20 cellular contexts compared by ENCODE assay signal in the genomic region with DNA sequence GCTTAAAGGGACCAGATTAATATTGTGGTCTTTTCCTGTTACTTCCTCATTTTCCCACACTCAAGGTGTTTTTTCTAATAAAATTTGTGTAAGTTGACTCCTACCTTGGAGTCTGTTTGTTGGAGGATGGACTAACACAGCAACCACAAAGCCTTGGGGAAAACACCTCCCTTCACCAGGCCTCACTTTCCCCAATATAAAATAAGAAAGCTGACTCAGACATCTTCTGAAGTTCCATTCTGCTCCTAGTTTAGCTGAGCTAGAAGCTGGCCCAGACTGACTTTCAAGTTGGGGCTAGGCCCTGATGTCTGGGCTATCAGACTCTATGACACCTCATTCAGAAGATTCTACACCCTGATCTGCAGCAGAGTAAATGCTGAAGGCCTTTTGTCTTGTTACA.
DNase-seq lines count a peak whose midpoint lies in the region; ATAC-seq and TF ChIP-seq lines count a peak whose summit lies in the region.
"Had no signal": no experiment of that assay in that cellular context is flagged by ENCODE, and none has a peak within 500 bp of the region (broad histone marks: within the 10 kb centered on the region; RNA-seq: fewer than 3 reads in every experiment).

No MANE protein-coding gene starts in this region.

- H3K4me3 Mint-ChIP-seq in stimulated activated naive CD8-positive, alpha-beta T cell treated with anti-CD3 and anti-CD28 coated beads, Interleukin-15, amount 100 ng/mL, for 72 hours = no peak overlapping the region
- H3K4me3 Mint-ChIP-seq: B cell, IgD-negative memory B cell, T-cell had no signal

- H3K36me3 ChIP-seq in MM.1S (replicated peaks; ENCODE audit: insufficient read depth, low read length) = no peaks in the 10 kb centered on the region
- H3K36me3 ChIP-seq: Peyer's patch, SJCRH30 had no signal

- H3K9me2 ChIP-seq in MM.1S (replicated peaks; ENCODE audit: insufficient read depth, low read length) = no peaks in the 10 kb centered on the region

- no peak overlapping the region for H3K27ac Mint-ChIP-seq in stimulated activated naive CD8-positive, alpha-beta T cell treated with anti-CD3 and anti-CD28 coated beads, Interleukin-15, amount 100 ng/mL, for 72 hours
- H3K27ac Mint-ChIP-seq: B cell, IgD-negative memory B cell, T-cell had no signal

- H3F3A ChIP-seq in MM.1S (ENCODE audit: insufficient read depth, low read length) = peaks cover 13% of the 10 kb centered on the region

- no peaks in the 10 kb centered on the region for H3K27me3 ChIP-seq in MM.1S (replicated peaks; ENCODE audit: insufficient read depth, low read length)
- H3K27me3 ChIP-seq: Peyer's patch, SJCRH30 had no signal

- H2AFZ ChIP-seq in MM.1S (ENCODE audit: low read length) = no peak overlapping the region

- ATAC-seq in stimulated activated naive CD8-positive, alpha-beta T cell treated with anti-CD3 and anti-CD28 coated beads, Interleukin-15, amount 100 ng/mL, for 72 hours = peak; percentile 26
- ATAC-seq in stimulated activated naive CD8-positive, alpha-beta T cell treated with anti-CD3 and anti-CD28 coated beads, Interleukin-15, Interleukin-2, amounts not matched to agents 100 U/mL and 50 U/mL, for 24 hours = no peak
- ATAC-seq in HG02885 (IDR thresholded peaks at IDR 0.05; ENCODE audit: poor library complexity, unreplicated experiment) = peak; percentile 45
- no peak for ATAC-seq in GM18873 (IDR thresholded peaks at IDR 0.05; ENCODE audit: low FRiP score, unreplicated experiment)
- ATAC-seq: T-cell had no signal

- no peaks in the 10 kb centered on the region for H4K20me1 ChIP-seq in MM.1S (ENCODE audit: insufficient read depth, low read length)

- H3K4me1 Mint-ChIP-seq in stimulated activated naive CD8-positive, alpha-beta T cell treated with anti-CD3 and anti-CD28 coated beads, Interleukin-15, amount 100 ng/mL, for 72 hours = no peaks in the 10 kb centered on the region
- H3K4me1 Mint-ChIP-seq: B cell, IgD-negative memory B cell, T-cell had no signal

- DNase-seq in stimulated activated naive CD8-positive, alpha-beta T cell treated with anti-CD3 and anti-CD28 coated beads, Interleukin-15, amount 100 ng/mL, for 72 hours = no peak
- DNase-seq in stimulated activated naive CD8-positive, alpha-beta T cell treated with anti-CD3 and anti-CD28 coated beads, Interleukin-15, Interleukin-2, amounts not matched to agents 100 U/mL and 50 U/mL, for 24 hours = no peak
- DNase-seq in MM.1S (peak; percentile 79), NCI-H2227 (lab: John Stamatoyannopoulos, UW; ENCODE audit: unreplicated experiment) (no peak), iPS-NIHi11 (ENCODE audit: low spot score) (no peak)
- DNase-seq: EL, H7, NCI-H1092 treated with DMSO at 0.1 percent for 48 hours, NCI-H146, NCI-H2029 treated with DMSO at 0.1 percent for 48 hours, NCI-H345, NCI-H524, NCI-H774, Peyer's patch, SJCRH30, T-cell had no signal

- peaks cover 17 to 23% of the 10 kb centered on the region in 2 donors for H3K9me3 Mint-ChIP-seq in stimulated activated naive CD8-positive, alpha-beta T cell treated with anti-CD3 and anti-CD28 coated beads, Interleukin-15, amount 100 ng/mL, for 72 hours

- no peak overlapping the region for H3K4me2 ChIP-seq in MM.1S (ENCODE audit: low read depth, low read length)

- H3K27ac ChIP-seq in MM.1S (ENCODE audit: low read length) = peak overlapping the region; percentile 8; the same call in 1 of the 2 replicates
- H3K27ac ChIP-seq: Peyer's patch, SJCRH30 had no signal

- H3K4me1 ChIP-seq in MM.1S (ENCODE audit: low read length) = peaks cover 34% of the 10 kb centered on the region
- H3K4me1 ChIP-seq: Peyer's patch, SJCRH30 had no signal

- H3K79me2 ChIP-seq in MM.1S (ENCODE audit: low read length) = no peaks in the 10 kb centered on the region

- TF ChIP-seq CTCF in MM.1S (IDR thresholded peaks at IDR 0.05; ENCODE audit: low read length) = no peak

- H3K9me3 ChIP-seq in MM.1S (replicated peaks; ENCODE audit: insufficient read depth, low read length) = no peaks in the 10 kb centered on the region
- H3K9me3 ChIP-seq: Peyer's patch had no signal

- H3K27me3 Mint-ChIP-seq in stimulated activated naive CD8-positive, alpha-beta T cell treated with anti-CD3 and anti-CD28 coated beads, Interleukin-15, amount 100 ng/mL, for 72 hours = peaks cover 46% of the 10 kb centered on the region

- no peak overlapping the region for H3K4me3 ChIP-seq in MM.1S (ENCODE audit: low read length)
- H3K4me3 ChIP-seq: Peyer's patch, SJCRH30 had no signal

- H3K9ac ChIP-seq in MM.1S (ENCODE audit: low read length) = no peak overlapping the region

Comparison
In these comparisons a context has a peak if more than half of its experiments do, and no peak if none do; other contexts are left out.
1. ATAC-seq: peak in stimulated activated naive CD8-positive, alpha-beta T cell treated with anti-CD3 and anti-CD28 coated beads, Interleukin-15, amount 100 ng/mL, for 72 hours (single experiment) and HG02885 (single experiment); none in stimulated activated naive CD8-positive, alpha-beta T cell treated with anti-CD3 and anti-CD28 coated beads, Interleukin-15, Interleukin-2, amounts not matched to agents 100 U/mL and 50 U/mL, for 24 hours (single experiment) and GM18873 (single experiment).